Comparison of ENCODE assay signal across 1 cellular context in the genomic region with DNA sequence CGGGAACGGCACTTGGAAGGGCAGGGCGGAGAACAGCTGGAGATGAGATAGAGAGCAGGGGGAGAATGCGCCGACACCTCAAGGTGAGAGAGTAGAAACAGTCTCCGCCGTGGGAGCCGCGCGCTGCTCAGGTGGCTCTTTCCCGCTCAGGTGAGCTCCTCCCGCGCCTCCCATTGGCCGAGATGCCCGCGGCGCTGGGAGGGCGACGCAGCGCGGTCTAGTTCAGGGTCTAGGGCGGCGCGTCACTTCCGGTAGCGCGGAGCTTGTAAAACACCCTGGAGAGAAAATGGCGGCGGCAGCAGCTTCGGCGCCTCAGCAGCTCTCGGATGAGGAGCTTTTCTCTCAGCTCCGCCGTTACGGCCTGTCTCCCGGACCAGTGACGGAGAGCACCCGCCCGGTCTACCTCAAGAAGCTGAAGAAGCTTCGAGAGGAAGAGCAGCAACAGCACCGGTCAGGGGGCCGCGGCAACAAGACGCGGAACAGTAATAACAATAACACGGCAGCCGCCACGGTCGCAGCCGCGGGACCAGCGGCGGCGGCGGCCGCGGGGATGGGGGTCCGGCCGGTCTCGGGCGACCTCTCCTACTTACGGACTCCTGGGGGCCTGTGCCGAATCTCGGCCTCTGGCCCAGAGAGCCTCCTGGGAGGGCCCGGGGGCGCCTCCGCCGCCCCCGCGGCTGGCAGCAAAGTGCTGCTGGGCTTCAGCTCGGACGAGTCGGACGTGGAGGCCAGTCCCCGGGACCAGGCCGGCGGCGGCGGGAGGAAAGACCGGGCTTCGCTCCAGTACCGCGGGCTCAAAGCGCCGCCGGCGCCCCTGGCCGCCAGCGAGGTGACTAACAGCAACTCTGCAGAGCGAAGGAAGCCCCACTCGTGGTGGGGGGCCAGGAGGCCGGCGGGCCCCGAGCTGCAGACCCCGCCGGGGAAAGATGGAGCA.
TF ChIP-seq lines count a peak whose summit lies in the region.

A gene (plus strand): TSS at position 273 of the 934 bp plus-strand sequence. CDS start 14 bp downstream, at position 287.

TF ChIP-seq in K562, 482 proteins besides CTCF, POLR2A, EP300 and RAD21 (continued from another document and continues in another):
- TF ChIP-seq, protein P1, sequence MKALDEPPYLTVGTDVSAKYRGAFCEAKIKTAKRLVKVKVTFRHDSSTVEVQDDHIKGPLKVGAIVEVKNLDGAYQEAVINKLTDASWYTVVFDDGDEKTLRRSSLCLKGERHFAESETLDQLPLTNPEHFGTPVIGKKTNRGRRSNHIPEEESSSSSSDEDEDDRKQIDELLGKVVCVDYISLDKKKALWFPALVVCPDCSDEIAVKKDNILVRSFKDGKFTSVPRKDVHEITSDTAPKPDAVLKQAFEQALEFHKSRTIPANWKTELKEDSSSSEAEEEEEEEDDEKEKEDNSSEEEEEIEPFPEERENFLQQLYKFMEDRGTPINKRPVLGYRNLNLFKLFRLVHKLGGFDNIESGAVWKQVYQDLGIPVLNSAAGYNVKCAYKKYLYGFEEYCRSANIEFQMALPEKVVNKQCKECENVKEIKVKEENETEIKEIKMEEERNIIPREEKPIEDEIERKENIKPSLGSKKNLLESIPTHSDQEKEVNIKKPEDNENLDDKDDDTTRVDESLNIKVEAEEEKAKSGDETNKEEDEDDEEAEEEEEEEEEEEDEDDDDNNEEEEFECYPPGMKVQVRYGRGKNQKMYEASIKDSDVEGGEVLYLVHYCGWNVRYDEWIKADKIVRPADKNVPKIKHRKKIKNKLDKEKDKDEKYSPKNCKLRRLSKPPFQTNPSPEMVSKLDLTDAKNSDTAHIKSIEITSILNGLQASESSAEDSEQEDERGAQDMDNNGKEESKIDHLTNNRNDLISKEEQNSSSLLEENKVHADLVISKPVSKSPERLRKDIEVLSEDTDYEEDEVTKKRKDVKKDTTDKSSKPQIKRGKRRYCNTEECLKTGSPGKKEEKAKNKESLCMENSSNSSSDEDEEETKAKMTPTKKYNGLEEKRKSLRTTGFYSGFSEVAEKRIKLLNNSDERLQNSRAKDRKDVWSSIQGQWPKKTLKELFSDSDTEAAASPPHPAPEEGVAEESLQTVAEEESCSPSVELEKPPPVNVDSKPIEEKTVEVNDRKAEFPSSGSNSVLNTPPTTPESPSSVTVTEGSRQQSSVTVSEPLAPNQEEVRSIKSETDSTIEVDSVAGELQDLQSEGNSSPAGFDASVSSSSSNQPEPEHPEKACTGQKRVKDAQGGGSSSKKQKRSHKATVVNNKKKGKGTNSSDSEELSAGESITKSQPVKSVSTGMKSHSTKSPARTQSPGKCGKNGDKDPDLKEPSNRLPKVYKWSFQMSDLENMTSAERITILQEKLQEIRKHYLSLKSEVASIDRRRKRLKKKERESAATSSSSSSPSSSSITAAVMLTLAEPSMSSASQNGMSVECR (CRISPR knock-in tag; IDR thresholded peaks at IDR 0.05), result peak; percentile 95
- TF ChIP-seq KDM2B (CRISPR knock-in tag; IDR thresholded peaks at IDR 0.05) (no peak), HDAC1 (IDR thresholded peaks at IDR 0.05) (peak in 1 of 2 experiments; percentile 78; a peak in 2 of 4 replicates), BACH1 (tag; IDR thresholded peaks at IDR 0.05) (no peak), DACH1 (IDR thresholded peaks at IDR 0.05; ENCODE audit: partially characterized antibody) (peak; percentile 29), CHD1 (IDR thresholded peaks at IDR 0.05; ENCODE audit: low read length) (peak; percentile 91), MTA2 (IDR thresholded peaks at IDR 0.05; ENCODE audit: low read depth) (no peak), NFYB (IDR thresholded peaks at IDR 0.05; ENCODE audit: extremely low read depth, insufficient read length) (peak; percentile 73), BHLHE40 (IDR thresholded peaks at IDR 0.05; ENCODE audit: low read length) (peak; percentile 28; the same call in 1 of the 2 replicates), NR1H2 (CRISPR knock-in tag; IDR thresholded peaks at IDR 0.05) (0 out of 2 replicates have a peak, but pooled peaks have one; percentile 64), ATF1 (CRISPR knock-in tag; IDR thresholded peaks at IDR 0.05) (peak; percentile 86), ATF1 (tag; IDR thresholded peaks at IDR 0.05) (peak; percentile 96), THRAP3 (IDR thresholded peaks at IDR 0.05; ENCODE audit: borderline replicate concordance) (no peak), CREB1 (IDR thresholded peaks at IDR 0.05) (peak; percentile 97), CREB1 (CRISPR knock-in tag; IDR thresholded peaks at IDR 0.05) (peak; percentile 95), ZNF354B (CRISPR knock-in tag; IDR thresholded peaks at IDR 0.05) (no peak), ZNF644 (tag; IDR thresholded peaks at IDR 0.05; ENCODE audit: low read depth) (no peak), ZNF253 (CRISPR knock-in tag; conservative IDR thresholded peaks at IDR 0.05) (no peak), PPARD (CRISPR knock-in tag; IDR thresholded peaks at IDR 0.05) (no peak), ZNF274 (IDR thresholded peaks at IDR 0.05; ENCODE audit: borderline replicate concordance, low read depth, low read length) (no peak), RFX7 (CRISPR knock-in tag; IDR thresholded peaks at IDR 0.05) (no peak), SMAD4 (CRISPR knock-in tag; conservative IDR thresholded peaks at IDR 0.05) (0 out of 2 replicates have a peak, but pooled peaks have one; percentile 50), KAT7 (CRISPR knock-in tag; IDR thresholded peaks at IDR 0.05; ENCODE audit: borderline replicate concordance) (peak; percentile 83), SREBF2 (CRISPR knock-in tag; IDR thresholded peaks at IDR 0.05) (peak; percentile 93; the same call in 1 of the 2 replicates), ZBED1 (IDR thresholded peaks at IDR 0.05) (peak; percentile 72; the same call in 1 of the 2 replicates), ASH1L (IDR thresholded peaks at IDR 0.05; ENCODE audit: borderline replicate concordance, low read depth, partially characterized antibody) (peak; percentile 67), TAF1 (IDR thresholded peaks at IDR 0.05; ENCODE audit: control insufficient read depth, extremely low read depth, insufficient read depth, low read length, severe bottlenecking) (peak; percentile 96), BMI1 (IDR thresholded peaks at IDR 0.05; ENCODE audit: low read length) (no peak), TAF9B (IDR thresholded peaks at IDR 0.05; ENCODE audit: partially characterized antibody) (peak; percentile 87), NRF1 (conservative IDR thresholded peaks at IDR 0.05 in 1 of 2, IDR thresholded peaks at IDR 0.05 in 1 of 2) (peak; percentile 75 to 78), LCOR (CRISPR knock-in tag; IDR thresholded peaks at IDR 0.05) (peak; percentile 65; the same call in 1 of the 2 replicates), ELF2 (CRISPR knock-in tag; IDR thresholded peaks at IDR 0.05) (peak; percentile 73; the same call in 1 of the 2 replicates), PHF20 (IDR thresholded peaks at IDR 0.05; ENCODE audit: partially characterized antibody) (peak; percentile 77), HLTF (IDR thresholded peaks at IDR 0.05) (no peak), SRF (CRISPR knock-in tag; IDR thresholded peaks at IDR 0.05) (peak in 1 of 2 experiments; percentile 60; a peak in 2 of 4 replicates), GABPB1 (CRISPR knock-in tag; IDR thresholded peaks at IDR 0.05) (peak; percentile 96), FOXK1 (CRISPR knock-in tag; IDR thresholded peaks at IDR 0.05; ENCODE audit: borderline replicate concordance) (peak; percentile 79), NBN (IDR thresholded peaks at IDR 0.05; ENCODE audit: low read depth) (peak; percentile 47; the same call in 1 of the 2 replicates), POLR2B (IDR thresholded peaks at IDR 0.05; ENCODE audit: low read depth, partially characterized antibody) (peak; percentile 85), RAD51 (IDR thresholded peaks at IDR 0.05; ENCODE audit: borderline replicate concordance, low read depth) (peak; percentile 55; the same call in 1 of the 2 replicates), PCBP1 (IDR thresholded peaks at IDR 0.05; ENCODE audit: low read depth, low read length, poor library complexity, severe bottlenecking) (peak; percentile 67), CCNT2 (IDR thresholded peaks at IDR 0.05; ENCODE audit: borderline replicate concordance, extremely low read depth, insufficient read length, low read depth, low read length) (peak; percentile 7), ZNF143 (CRISPR knock-in tag; IDR thresholded peaks at IDR 0.05) (peak; percentile 50; the same call in 1 of the 2 replicates), CSDE1 (IDR thresholded peaks at IDR 0.05) (peak in 1 of 2 experiments; percentile 47; a peak in 1 of 4 replicates), BRCA1 (IDR thresholded peaks at IDR 0.05) (no peak), BRCA1 (CRISPR knock-in tag; IDR thresholded peaks at IDR 0.05) (no peak)
- TF ChIP-seq, protein P2, sequence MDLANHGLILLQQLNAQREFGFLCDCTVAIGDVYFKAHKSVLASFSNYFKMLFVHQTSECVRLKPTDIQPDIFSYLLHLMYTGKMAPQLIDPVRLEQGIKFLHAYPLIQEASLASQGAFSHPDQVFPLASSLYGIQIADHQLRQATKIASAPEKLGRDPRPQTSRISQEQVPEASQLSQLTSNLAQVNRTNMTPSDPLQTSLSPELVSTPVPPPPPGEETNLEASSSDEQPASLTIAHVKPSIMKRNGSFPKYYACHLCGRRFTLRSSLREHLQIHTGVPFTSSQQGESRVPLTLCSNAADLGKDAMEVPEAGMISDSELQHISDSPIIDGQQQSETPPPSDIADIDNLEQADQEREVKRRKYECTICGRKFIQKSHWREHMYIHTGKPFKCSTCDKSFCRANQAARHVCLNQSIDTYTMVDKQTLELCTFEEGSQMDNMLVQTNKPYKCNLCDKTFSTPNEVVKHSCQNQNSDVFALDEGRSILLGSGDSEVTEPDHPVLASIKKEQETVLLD (IDR thresholded peaks at IDR 0.05), result peak; percentile 56; the same call in 1 of the 2 replicates
- TF ChIP-seq, protein P3, sequence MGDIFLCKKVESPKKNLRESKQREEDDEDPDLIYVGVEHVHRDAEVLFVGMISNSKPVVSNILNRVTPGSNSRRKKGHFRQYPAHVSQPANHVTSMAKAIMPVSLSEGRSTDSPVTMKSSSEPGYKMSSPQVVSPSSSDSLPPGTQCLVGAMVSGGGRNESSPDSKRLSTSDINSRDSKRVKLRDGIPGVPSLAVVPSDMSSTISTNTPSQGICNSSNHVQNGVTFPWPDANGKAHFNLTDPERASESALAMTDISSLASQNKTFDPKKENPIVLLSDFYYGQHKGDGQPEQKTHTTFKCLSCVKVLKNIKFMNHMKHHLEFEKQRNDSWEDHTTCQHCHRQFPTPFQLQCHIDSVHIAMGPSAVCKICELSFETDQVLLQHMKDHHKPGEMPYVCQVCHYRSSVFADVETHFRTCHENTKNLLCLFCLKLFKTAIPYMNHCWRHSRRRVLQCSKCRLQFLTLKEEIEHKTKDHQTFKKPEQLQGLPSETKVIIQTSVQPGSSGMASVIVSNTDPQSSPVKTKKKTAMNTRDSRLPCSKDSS (IDR thresholded peaks at IDR 0.05; ENCODE audit: low read depth, partially characterized antibody), result no peak
- TF ChIP-seq, protein P4, sequence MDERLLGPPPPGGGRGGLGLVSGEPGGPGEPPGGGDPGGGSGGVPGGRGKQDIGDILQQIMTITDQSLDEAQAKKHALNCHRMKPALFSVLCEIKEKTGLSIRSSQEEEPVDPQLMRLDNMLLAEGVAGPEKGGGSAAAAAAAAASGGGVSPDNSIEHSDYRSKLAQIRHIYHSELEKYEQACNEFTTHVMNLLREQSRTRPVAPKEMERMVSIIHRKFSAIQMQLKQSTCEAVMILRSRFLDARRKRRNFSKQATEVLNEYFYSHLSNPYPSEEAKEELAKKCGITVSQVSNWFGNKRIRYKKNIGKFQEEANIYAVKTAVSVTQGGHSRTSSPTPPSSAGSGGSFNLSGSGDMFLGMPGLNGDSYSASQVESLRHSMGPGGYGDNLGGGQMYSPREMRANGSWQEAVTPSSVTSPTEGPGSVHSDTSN (CRISPR knock-in tag; IDR thresholded peaks at IDR 0.05; ENCODE audit: low read depth), result no peak
- TF ChIP-seq, protein P4 (tag; conservative IDR thresholded peaks at IDR 0.05; ENCODE audit: low read depth), result no peak
- TF ChIP-seq, protein P5, sequence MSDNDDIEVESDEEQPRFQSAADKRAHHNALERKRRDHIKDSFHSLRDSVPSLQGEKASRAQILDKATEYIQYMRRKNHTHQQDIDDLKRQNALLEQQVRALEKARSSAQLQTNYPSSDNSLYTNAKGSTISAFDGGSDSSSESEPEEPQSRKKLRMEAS (CRISPR knock-in tag; IDR thresholded peaks at IDR 0.05), result peak; percentile 97
- TF ChIP-seq, protein P6, sequence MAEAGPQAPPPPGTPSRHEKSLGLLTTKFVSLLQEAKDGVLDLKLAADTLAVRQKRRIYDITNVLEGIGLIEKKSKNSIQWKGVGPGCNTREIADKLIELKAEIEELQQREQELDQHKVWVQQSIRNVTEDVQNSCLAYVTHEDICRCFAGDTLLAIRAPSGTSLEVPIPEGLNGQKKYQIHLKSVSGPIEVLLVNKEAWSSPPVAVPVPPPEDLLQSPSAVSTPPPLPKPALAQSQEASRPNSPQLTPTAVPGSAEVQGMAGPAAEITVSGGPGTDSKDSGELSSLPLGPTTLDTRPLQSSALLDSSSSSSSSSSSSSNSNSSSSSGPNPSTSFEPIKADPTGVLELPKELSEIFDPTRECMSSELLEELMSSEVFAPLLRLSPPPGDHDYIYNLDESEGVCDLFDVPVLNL (CRISPR knock-in tag; IDR thresholded peaks at IDR 0.05; ENCODE audit: low read depth), result peak; percentile 82; the same call in 1 of the 2 replicates
- TF ChIP-seq, protein P7, sequence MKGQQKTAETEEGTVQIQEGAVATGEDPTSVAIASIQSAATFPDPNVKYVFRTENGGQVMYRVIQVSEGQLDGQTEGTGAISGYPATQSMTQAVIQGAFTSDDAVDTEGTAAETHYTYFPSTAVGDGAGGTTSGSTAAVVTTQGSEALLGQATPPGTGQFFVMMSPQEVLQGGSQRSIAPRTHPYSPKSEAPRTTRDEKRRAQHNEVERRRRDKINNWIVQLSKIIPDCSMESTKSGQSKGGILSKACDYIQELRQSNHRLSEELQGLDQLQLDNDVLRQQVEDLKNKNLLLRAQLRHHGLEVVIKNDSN (CRISPR knock-in tag; IDR thresholded peaks at IDR 0.05), result peak; percentile 69
